1 cellular context compared by ENCODE assay signal in the genomic region with DNA sequence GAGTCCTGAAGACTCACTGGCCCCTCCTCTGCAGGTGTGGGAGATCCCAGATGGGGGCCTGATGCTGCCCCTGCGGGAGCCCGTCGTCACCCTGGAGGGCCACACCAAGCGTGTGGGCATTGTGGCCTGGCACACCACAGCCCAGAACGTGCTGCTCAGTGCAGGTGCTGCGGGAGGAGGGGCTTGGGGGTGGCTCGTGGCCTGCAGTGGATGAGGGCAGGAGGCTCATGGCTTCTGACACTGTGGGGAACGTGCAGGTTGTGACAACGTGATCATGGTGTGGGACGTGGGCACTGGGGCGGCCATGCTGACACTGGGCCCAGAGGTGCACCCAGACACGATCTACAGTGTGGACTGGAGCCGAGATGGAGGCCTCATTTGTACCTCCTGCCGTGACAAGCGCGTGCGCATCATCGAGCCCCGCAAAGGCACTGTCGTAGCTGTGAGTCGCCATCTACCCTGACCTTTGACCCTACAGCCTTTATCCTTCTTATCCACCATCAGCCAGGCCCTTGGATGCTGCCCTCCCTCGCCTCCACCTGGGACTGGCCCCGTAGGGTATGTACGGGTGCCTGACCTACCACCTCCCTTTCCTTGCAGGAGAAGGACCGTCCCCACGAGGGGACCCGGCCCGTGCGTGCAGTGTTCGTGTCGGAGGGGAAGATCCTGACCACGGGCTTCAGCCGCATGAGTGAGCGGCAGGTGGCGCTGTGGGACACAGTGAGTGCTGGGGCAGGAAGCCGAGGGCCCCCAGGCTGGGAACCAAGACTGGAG.
TF ChIP-seq lines count a peak whose summit lies in the region.

No MANE protein-coding gene starts in this region.

TF ChIP-seq in HepG2, 621 proteins besides CTCF, POLR2A, EP300 and RAD21 (continued from another document and continues in another):
- TF ChIP-seq, protein P1, sequence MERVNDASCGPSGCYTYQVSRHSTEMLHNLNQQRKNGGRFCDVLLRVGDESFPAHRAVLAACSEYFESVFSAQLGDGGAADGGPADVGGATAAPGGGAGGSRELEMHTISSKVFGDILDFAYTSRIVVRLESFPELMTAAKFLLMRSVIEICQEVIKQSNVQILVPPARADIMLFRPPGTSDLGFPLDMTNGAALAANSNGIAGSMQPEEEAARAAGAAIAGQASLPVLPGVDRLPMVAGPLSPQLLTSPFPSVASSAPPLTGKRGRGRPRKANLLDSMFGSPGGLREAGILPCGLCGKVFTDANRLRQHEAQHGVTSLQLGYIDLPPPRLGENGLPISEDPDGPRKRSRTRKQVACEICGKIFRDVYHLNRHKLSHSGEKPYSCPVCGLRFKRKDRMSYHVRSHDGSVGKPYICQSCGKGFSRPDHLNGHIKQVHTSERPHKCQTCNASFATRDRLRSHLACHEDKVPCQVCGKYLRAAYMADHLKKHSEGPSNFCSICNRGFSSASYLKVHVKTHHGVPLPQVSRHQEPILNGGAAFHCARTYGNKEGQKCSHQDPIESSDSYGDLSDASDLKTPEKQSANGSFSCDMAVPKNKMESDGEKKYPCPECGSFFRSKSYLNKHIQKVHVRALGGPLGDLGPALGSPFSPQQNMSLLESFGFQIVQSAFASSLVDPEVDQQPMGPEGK (CRISPR knock-in tag; IDR thresholded peaks at IDR 0.05): peak; percentile 96
- TF ChIP-seq ZNF121 (CRISPR knock-in tag; IDR thresholded peaks at IDR 0.05): no peak
- TF ChIP-seq NKX3-1 (CRISPR knock-in tag; IDR thresholded peaks at IDR 0.05): no peak
- 0 out of 2 replicates have a peak, but pooled peaks have one; percentile 7 for TF ChIP-seq FOXA3 (CRISPR knock-in tag; IDR thresholded peaks at IDR 0.05)
- TF ChIP-seq, protein P2, sequence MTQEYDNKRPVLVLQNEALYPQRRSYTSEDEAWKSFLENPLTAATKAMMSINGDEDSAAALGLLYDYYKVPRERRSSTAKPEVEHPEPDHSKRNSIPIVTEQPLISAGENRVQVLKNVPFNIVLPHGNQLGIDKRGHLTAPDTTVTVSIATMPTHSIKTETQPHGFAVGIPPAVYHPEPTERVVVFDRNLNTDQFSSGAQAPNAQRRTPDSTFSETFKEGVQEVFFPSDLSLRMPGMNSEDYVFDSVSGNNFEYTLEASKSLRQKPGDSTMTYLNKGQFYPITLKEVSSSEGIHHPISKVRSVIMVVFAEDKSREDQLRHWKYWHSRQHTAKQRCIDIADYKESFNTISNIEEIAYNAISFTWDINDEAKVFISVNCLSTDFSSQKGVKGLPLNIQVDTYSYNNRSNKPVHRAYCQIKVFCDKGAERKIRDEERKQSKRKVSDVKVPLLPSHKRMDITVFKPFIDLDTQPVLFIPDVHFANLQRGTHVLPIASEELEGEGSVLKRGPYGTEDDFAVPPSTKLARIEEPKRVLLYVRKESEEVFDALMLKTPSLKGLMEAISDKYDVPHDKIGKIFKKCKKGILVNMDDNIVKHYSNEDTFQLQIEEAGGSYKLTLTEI (CRISPR knock-in tag; conservative IDR thresholded peaks at IDR 0.05): no peak
- no peak for TF ChIP-seq CENPX (CRISPR knock-in tag; IDR thresholded peaks at IDR 0.05)
- peak; percentile 25; the same call in 1 of the 2 replicates for TF ChIP-seq TBX2 (CRISPR knock-in tag; IDR thresholded peaks at IDR 0.05; ENCODE audit: borderline replicate concordance)
- TF ChIP-seq, protein P3, sequence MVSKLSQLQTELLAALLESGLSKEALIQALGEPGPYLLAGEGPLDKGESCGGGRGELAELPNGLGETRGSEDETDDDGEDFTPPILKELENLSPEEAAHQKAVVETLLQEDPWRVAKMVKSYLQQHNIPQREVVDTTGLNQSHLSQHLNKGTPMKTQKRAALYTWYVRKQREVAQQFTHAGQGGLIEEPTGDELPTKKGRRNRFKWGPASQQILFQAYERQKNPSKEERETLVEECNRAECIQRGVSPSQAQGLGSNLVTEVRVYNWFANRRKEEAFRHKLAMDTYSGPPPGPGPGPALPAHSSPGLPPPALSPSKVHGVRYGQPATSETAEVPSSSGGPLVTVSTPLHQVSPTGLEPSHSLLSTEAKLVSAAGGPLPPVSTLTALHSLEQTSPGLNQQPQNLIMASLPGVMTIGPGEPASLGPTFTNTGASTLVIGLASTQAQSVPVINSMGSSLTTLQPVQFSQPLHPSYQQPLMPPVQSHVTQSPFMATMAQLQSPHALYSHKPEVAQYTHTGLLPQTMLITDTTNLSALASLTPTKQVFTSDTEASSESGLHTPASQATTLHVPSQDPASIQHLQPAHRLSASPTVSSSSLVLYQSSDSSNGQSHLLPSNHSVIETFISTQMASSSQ (IDR thresholded peaks at IDR 0.05; ENCODE audit: low read depth): no peak
- TF ChIP-seq, protein P3 (CRISPR knock-in tag; IDR thresholded peaks at IDR 0.05; ENCODE audit: borderline replicate concordance): 0 out of 2 replicates have a peak, but pooled peaks have one; percentile 47
- no peak for TF ChIP-seq NFATC3 (CRISPR knock-in tag; IDR thresholded peaks at IDR 0.05)
- 0 out of 2 replicates have a peak, but pooled peaks have one; percentile 31 for TF ChIP-seq SAFB2 (CRISPR knock-in tag; IDR thresholded peaks at IDR 0.05; ENCODE audit: borderline replicate concordance, low read depth)
- no peak for TF ChIP-seq ZNF672 (CRISPR knock-in tag; IDR thresholded peaks at IDR 0.05)
- TF ChIP-seq ZNF883 (CRISPR knock-in tag; IDR thresholded peaks at IDR 0.05; ENCODE audit: not compliant biosample characterization): no peak
- TF ChIP-seq ZNF230 (CRISPR knock-in tag; IDR thresholded peaks at IDR 0.05): 0 out of 2 replicates have a peak, but pooled peaks have one; percentile 72
- no peak for TF ChIP-seq ZNF839 (CRISPR knock-in tag; IDR thresholded peaks at IDR 0.05; ENCODE audit: borderline replicate concordance)
- no peak for TF ChIP-seq ONECUT2 (CRISPR knock-in tag; IDR thresholded peaks at IDR 0.05)
- TF ChIP-seq POLR2AphosphoS5 (IDR thresholded peaks at IDR 0.05; ENCODE audit: low read depth, low read length): no peak
- TF ChIP-seq POLR2G (IDR thresholded peaks at IDR 0.05; ENCODE audit: low read depth, low read length): no peak
- TF ChIP-seq ZNF7 (CRISPR knock-in tag; IDR thresholded peaks at IDR 0.05): 0 out of 2 replicates have a peak, but pooled peaks have one; percentile 7
- TF ChIP-seq RCOR2 (CRISPR knock-in tag; IDR thresholded peaks at IDR 0.05): no peak
- no peak for TF ChIP-seq HOXD1 (CRISPR knock-in tag; IDR thresholded peaks at IDR 0.05)
- TF ChIP-seq KDM5B (CRISPR knock-in tag; IDR thresholded peaks at IDR 0.05; ENCODE audit: borderline replicate concordance): peak; percentile 46; the same call in 1 of the 2 replicates
- TF ChIP-seq DNMT1 (CRISPR knock-in tag; IDR thresholded peaks at IDR 0.05): peak; percentile 35; the same call in 1 of the 2 replicates
- TF ChIP-seq, protein P4, sequence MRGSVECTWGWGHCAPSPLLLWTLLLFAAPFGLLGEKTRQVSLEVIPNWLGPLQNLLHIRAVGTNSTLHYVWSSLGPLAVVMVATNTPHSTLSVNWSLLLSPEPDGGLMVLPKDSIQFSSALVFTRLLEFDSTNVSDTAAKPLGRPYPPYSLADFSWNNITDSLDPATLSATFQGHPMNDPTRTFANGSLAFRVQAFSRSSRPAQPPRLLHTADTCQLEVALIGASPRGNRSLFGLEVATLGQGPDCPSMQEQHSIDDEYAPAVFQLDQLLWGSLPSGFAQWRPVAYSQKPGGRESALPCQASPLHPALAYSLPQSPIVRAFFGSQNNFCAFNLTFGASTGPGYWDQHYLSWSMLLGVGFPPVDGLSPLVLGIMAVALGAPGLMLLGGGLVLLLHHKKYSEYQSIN (CRISPR knock-in tag; IDR thresholded peaks at IDR 0.05; ENCODE audit: borderline replicate concordance): no peak
- TF ChIP-seq U2AF2 (IDR thresholded peaks at IDR 0.05; ENCODE audit: low read depth, low read length): no peak
- TF ChIP-seq ZNF224 (CRISPR knock-in tag; IDR thresholded peaks at IDR 0.05): no peak
- no peak for TF ChIP-seq ZNF879 (CRISPR knock-in tag; IDR thresholded peaks at IDR 0.05)
- TF ChIP-seq GZF1 (CRISPR knock-in tag; IDR thresholded peaks at IDR 0.05): no peak
- TF ChIP-seq, protein P5, sequence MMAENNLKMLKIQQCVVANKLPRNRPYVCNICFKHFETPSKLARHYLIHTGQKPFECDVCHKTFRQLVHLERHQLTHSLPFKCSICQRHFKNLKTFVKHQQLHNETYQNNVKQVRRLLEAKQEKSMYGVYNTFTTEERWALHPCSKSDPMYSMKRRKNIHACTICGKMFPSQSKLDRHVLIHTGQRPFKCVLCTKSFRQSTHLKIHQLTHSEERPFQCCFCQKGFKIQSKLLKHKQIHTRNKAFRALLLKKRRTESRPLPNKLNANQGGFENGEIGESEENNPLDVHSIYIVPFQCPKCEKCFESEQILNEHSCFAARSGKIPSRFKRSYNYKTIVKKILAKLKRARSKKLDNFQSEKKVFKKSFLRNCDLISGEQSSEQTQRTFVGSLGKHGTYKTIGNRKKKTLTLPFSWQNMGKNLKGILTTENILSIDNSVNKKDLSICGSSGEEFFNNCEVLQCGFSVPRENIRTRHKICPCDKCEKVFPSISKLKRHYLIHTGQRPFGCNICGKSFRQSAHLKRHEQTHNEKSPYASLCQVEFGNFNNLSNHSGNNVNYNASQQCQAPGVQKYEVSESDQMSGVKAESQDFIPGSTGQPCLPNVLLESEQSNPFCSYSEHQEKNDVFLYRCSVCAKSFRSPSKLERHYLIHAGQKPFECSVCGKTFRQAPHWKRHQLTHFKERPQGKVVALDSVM (CRISPR knock-in tag; IDR thresholded peaks at IDR 0.05): no peak
- no peak for TF ChIP-seq ZNF441 (CRISPR knock-in tag; IDR thresholded peaks at IDR 0.05; ENCODE audit: borderline replicate concordance)
- TF ChIP-seq, protein P6, sequence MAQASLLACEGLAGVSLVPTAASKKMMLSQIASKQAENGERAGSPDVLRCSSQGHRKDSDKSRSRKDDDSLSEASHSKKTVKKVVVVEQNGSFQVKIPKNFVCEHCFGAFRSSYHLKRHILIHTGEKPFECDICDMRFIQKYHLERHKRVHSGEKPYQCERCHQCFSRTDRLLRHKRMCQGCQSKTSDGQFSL (CRISPR knock-in tag; IDR thresholded peaks at IDR 0.05): peak; percentile 64; the same call in 1 of the 2 replicates
- peak; percentile 84; the same call in 1 of the 2 replicates for TF ChIP-seq SSRP1 (CRISPR knock-in tag; IDR thresholded peaks at IDR 0.05)
- TF ChIP-seq ZNF207 (IDR thresholded peaks at IDR 0.05; ENCODE audit: borderline replicate concordance): no peak
- TF ChIP-seq ARNTL (CRISPR knock-in tag; IDR thresholded peaks at IDR 0.05): no peak
- TF ChIP-seq, protein P7, sequence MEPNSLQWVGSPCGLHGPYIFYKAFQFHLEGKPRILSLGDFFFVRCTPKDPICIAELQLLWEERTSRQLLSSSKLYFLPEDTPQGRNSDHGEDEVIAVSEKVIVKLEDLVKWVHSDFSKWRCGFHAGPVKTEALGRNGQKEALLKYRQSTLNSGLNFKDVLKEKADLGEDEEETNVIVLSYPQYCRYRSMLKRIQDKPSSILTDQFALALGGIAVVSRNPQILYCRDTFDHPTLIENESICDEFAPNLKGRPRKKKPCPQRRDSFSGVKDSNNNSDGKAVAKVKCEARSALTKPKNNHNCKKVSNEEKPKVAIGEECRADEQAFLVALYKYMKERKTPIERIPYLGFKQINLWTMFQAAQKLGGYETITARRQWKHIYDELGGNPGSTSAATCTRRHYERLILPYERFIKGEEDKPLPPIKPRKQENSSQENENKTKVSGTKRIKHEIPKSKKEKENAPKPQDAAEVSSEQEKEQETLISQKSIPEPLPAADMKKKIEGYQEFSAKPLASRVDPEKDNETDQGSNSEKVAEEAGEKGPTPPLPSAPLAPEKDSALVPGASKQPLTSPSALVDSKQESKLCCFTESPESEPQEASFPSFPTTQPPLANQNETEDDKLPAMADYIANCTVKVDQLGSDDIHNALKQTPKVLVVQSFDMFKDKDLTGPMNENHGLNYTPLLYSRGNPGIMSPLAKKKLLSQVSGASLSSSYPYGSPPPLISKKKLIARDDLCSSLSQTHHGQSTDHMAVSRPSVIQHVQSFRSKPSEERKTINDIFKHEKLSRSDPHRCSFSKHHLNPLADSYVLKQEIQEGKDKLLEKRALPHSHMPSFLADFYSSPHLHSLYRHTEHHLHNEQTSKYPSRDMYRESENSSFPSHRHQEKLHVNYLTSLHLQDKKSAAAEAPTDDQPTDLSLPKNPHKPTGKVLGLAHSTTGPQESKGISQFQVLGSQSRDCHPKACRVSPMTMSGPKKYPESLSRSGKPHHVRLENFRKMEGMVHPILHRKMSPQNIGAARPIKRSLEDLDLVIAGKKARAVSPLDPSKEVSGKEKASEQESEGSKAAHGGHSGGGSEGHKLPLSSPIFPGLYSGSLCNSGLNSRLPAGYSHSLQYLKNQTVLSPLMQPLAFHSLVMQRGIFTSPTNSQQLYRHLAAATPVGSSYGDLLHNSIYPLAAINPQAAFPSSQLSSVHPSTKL (CRISPR knock-in tag; IDR thresholded peaks at IDR 0.05): 0 out of 2 replicates have a peak, but pooled peaks have one; percentile 15
- no peak for TF ChIP-seq MED1 (CRISPR knock-in tag; IDR thresholded peaks at IDR 0.05)
- TF ChIP-seq TBP (CRISPR knock-in tag; IDR thresholded peaks at IDR 0.05): no peak
- no peak for TF ChIP-seq ATF1 (CRISPR knock-in tag; IDR thresholded peaks at IDR 0.05)
- TF ChIP-seq, protein P8, sequence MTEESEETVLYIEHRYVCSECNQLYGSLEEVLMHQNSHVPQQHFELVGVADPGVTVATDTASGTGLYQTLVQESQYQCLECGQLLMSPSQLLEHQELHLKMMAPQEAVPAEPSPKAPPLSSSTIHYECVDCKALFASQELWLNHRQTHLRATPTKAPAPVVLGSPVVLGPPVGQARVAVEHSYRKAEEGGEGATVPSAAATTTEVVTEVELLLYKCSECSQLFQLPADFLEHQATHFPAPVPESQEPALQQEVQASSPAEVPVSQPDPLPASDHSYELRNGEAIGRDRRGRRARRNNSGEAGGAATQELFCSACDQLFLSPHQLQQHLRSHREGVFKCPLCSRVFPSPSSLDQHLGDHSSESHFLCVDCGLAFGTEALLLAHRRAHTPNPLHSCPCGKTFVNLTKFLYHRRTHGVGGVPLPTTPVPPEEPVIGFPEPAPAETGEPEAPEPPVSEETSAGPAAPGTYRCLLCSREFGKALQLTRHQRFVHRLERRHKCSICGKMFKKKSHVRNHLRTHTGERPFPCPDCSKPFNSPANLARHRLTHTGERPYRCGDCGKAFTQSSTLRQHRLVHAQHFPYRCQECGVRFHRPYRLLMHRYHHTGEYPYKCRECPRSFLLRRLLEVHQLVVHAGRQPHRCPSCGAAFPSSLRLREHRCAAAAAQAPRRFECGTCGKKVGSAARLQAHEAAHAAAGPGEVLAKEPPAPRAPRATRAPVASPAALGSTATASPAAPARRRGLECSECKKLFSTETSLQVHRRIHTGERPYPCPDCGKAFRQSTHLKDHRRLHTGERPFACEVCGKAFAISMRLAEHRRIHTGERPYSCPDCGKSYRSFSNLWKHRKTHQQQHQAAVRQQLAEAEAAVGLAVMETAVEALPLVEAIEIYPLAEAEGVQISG (CRISPR knock-in tag; IDR thresholded peaks at IDR 0.05): peak; percentile 51
- TF ChIP-seq ZKSCAN8 (CRISPR knock-in tag; IDR thresholded peaks at IDR 0.05; ENCODE audit: borderline replicate concordance): no peak
- peak; percentile 19; the same call in 1 of the 2 replicates for TF ChIP-seq ZFX (CRISPR knock-in tag; IDR thresholded peaks at IDR 0.05; ENCODE audit: low read depth)
- peak; percentile 82 for TF ChIP-seq BORCS8-MEF2B (CRISPR knock-in tag; IDR thresholded peaks at IDR 0.05)
- TF ChIP-seq ZSCAN22 (CRISPR knock-in tag; IDR thresholded peaks at IDR 0.05): no peak
